23 cellular contexts compared by ENCODE assay signal in the genomic region with DNA sequence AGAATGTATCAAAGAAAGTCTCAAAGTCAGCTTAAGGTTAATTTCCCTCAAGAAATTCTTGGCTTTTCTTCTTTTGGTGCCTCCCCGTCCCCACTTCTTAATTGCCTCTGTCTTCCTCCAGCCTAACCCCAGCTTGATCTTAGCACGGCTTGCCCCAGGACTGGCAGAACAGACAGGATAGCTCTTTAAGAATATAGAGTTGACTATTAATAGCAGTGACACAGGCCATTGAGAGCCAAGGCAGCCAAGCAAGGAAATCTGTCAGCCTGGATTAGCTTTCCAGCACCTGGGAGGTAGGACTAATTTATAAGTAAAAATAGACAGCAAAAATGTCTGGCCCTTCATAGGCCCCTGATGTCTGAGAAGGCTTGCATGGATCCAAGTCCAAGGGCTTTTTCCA.
DNase-seq lines count a peak whose midpoint lies in the region; ATAC-seq, FAIRE-seq and TF ChIP-seq lines count a peak whose summit lies in the region.
"Had no signal": no experiment of that assay in that cellular context is flagged by ENCODE, and none has a peak within 500 bp of the region (broad histone marks: within the 10 kb centered on the region; RNA-seq: fewer than 3 reads in every experiment).

No MANE protein-coding gene starts in this region.

- peak overlapping the region; percentile 53; the same call in 1 of the 2 replicates for H2AFZ ChIP-seq in K562 (ENCODE audit: low read depth, low read length)

- POLR2A ChIA-PET in K562 (lab: Yijun Ruan, JAX) = interaction anchor here (1.3 kb wide), 1 partner anchor 11 kb away, joined by 4 read pairs; no protein-coding TSS in a partner anchor

- no peak overlapping the region for H3K4me3 Mint-ChIP-seq in effector memory CD8-positive, alpha-beta T cell
- H3K4me3 Mint-ChIP-seq: activated naive CD4-positive, alpha-beta T cell treated with anti-CD3 and anti-CD28 coated beads for 36 hours; activated T-cell treated with anti-CD3 and anti-CD28 coated beads, Interleukin-2, amount 50 U/mL, for 4 hours; CD14-positive monocyte had no signal

- peaks cover 5 to 11% of the 10 kb centered on the region in 2 donors for H3K27me3 Mint-ChIP-seq in effector memory CD8-positive, alpha-beta T cell

- TF ChIP-seq POLR2A in K562 (conservative IDR thresholded peaks at IDR 0.05) = no peak

- TF ChIP-seq EP300 in K562 (IDR thresholded peaks at IDR 0.05; ENCODE audit: low read length) = no peak

- H3K36me3 Mint-ChIP-seq in effector memory CD8-positive, alpha-beta T cell (ENCODE audit: insufficient read depth) = no peaks in the 10 kb centered on the region
- H3K36me3 Mint-ChIP-seq: CD14-positive monocyte had no signal

- no peaks in the 10 kb centered on the region for H3K79me2 ChIP-seq in K562 (ENCODE audit: control insufficient read depth, insufficient read depth, low read length)

- peaks cover 20 to 27% of the 10 kb centered on the region in 2 donors for H3K4me1 Mint-ChIP-seq in effector memory CD8-positive, alpha-beta T cell (ENCODE audit: low read depth in 2 of 2)
- H3K4me1 Mint-ChIP-seq: CD14-positive monocyte had no signal

- no peak for TF ChIP-seq RAD21 in K562 (CRISPR knock-in tag; conservative IDR thresholded peaks at IDR 0.05 in 1 of 2, IDR thresholded peaks at IDR 0.05 in 1 of 2)

- ATAC-seq in K562 (no peak), GM21360 (IDR thresholded peaks at IDR 0.05; ENCODE audit: unreplicated experiment) (no peak), HG03457 (IDR thresholded peaks at IDR 0.05; ENCODE audit: unreplicated experiment) (no peak)
- ATAC-seq in effector memory CD8-positive, alpha-beta T cell (replicated peaks) = no peak
- ATAC-seq: activated T-cell treated with anti-CD3 and anti-CD28 coated beads, Interleukin-2, amount 50 U/mL, for 4 hours; PC-3 had no signal

- no peak overlapping the region for H3K27ac Mint-ChIP-seq in effector memory CD8-positive, alpha-beta T cell
- H3K27ac Mint-ChIP-seq: activated naive CD4-positive, alpha-beta T cell treated with anti-CD3 and anti-CD28 coated beads for 36 hours; CD14-positive monocyte had no signal

- BruUV-seq in K562 (replicated peaks; lab: Mats Ljungman, UMichigan) = no TSS peak

- H3K9me1 ChIP-seq in K562 (ENCODE audit: control insufficient read depth, insufficient read depth, low read length) = no peaks in the 10 kb centered on the region

- no peak overlapping the region for H3K27ac ChIP-seq in K562 (ENCODE audit: extremely low read depth, low read depth, low read length)
- H3K27ac ChIP-seq in right atrium auricular region = peak overlapping the region; percentile 22 to 62

- no peaks in the 10 kb centered on the region for H4K20me1 ChIP-seq in K562 (replicated peaks; ENCODE audit: control insufficient read depth, insufficient read depth, low read length)

- H3K27me3 ChIP-seq in K562 (ENCODE audit: control insufficient read depth in 2 of 2, insufficient read depth in 2 of 2, low read length in 2 of 2) = no peaks in the 10 kb centered on the region; a peak in 1 of 5 replicates
- H3K27me3 ChIP-seq in right atrium auricular region = no peaks in the 10 kb centered on the region

- no peak overlapping the region for H3K4me2 ChIP-seq in K562 (ENCODE audit: insufficient read depth, low read length)

- in situ Hi-C loops in G401 (cut with HindIII; ENCODE audit: low sequenced_read_pairs) = no loop called here
- in situ Hi-C loops in K562 (cut with MboI) = no loop called here

- H3K36me3 ChIP-seq in K562 (ENCODE audit: control insufficient read depth, insufficient read depth, low read length) (no peaks in the 10 kb centered on the region), right atrium auricular region (no peaks in the 10 kb centered on the region)

- TF ChIP-seq CTCF in K562 (IDR thresholded peaks at IDR 0.05 in 2 of 3, conservative IDR thresholded peaks at IDR 0.05 in 1 of 3; ENCODE audit: insufficient read depth in 2 of 3, low read depth in 1 of 3, low read length in 3 of 3) (no peak), right atrium auricular region (IDR thresholded peaks at IDR 0.05) (no peak)

- H3K9me3 ChIP-seq in K562 (replicated peaks; ENCODE audit: control insufficient read depth, insufficient read depth, low read depth, low read length) (no peaks in the 10 kb centered on the region), right atrium auricular region (no peaks in the 10 kb centered on the region)

- no peak overlapping the region for H3K9ac ChIP-seq in K562 (ENCODE audit: insufficient read depth in 1 of 2, low read depth in 2 of 2, low read length in 2 of 2)

- CTCF ChIA-PET in K562 (lab: Yijun Ruan, JAX; ENCODE audit: low intra/inter-chr PET ratio) = no interaction called here

- intact Hi-C loops in K562 (cut with micrococcal nuclease) = no loop called here

- H3K9me3 Mint-ChIP-seq in effector memory CD8-positive, alpha-beta T cell = no peaks in the 10 kb centered on the region
- H3K9me3 Mint-ChIP-seq: activated naive CD4-positive, alpha-beta T cell treated with anti-CD3 and anti-CD28 coated beads for 36 hours; activated T-cell treated with anti-CD3 and anti-CD28 coated beads, Interleukin-2, amount 50 U/mL, for 4 hours had no signal

- DNase-seq in G401 (ENCODE audit: low spot score) (peak; percentile 31), K562 (ENCODE audit: extremely low read depth in 1 of 4, low spot score in 3 of 4) (no peak), right atrium auricular region (ENCODE audit: low spot score) (no peak), renal cortical epithelial cell (ENCODE audit: low read depth) (peak; percentile 45)
- DNase-seq in stimulated activated CD4-positive, alpha-beta T cell treated with anti-CD3 and anti-CD28 coated beads, Interleukin-2, amount 100 ng/mL, for 48 hours = no peak
- DNase-seq in effector memory CD8-positive, alpha-beta T cell = no peak
- DNase-seq: ACHN; activated naive CD4-positive, alpha-beta T cell treated with anti-CD3 and anti-CD28 coated beads for 36 hours; activated T-cell treated with anti-CD3 and anti-CD28 coated beads, Interleukin-2, amount 50 U/mL, for 4 hours; amygdala; caudate nucleus; DMS153; foreskin fibroblast; GDM1; hippocampal formation; Karpas-422; NCI-H187; NCI-H2227 treated with DMSO at 0.1 percent for 48 hours; PC-3; SHP77 treated with DMSO at 0.1 percent for 48 hours had no signal

- H3K4me1 ChIP-seq in K562 (replicated peaks in 1 of 2; ENCODE audit: control insufficient read depth in 2 of 2, insufficient read depth in 2 of 2, low read length in 2 of 2) = peaks cover 0 to 5% of the 10 kb centered on the region in 2 experiments; a peak in 3 of 5 replicates
- H3K4me1 ChIP-seq in right atrium auricular region = peaks cover 0 to 12% of the 10 kb centered on the region in 2 donors

- WGBS in K562 (ENCODE audit: insufficient coverage, low coverage, missing lambda C conversion rate) = 63% methylated on average over 2 of the region's 2 CpGs

- H3K4me3 ChIP-seq in K562 (no peak overlapping the region), right atrium auricular region (no peak overlapping the region)

- no peak for FAIRE-seq in K562 (lab: Jason Lieb, UNC)

TF ChIP-seq in K562, 482 proteins besides CTCF, POLR2A, EP300 and RAD21:
- TF ChIP-seq NFYB (IDR thresholded peaks at IDR 0.05; ENCODE audit: extremely low read depth, insufficient read length) (no peak), ZNF695 (CRISPR knock-in tag; IDR thresholded peaks at IDR 0.05) (no peak), BRF1 (IDR thresholded peaks at IDR 0.05; ENCODE audit: borderline replicate concordance, extremely low read depth, insufficient read length) (no peak), POU5F1 (IDR thresholded peaks at IDR 0.05; ENCODE audit: borderline replicate concordance, low read depth, low read length, partially characterized antibody) (no peak), ZNF780A (CRISPR knock-in tag; IDR thresholded peaks at IDR 0.05) (no peak), SIRT6 (IDR thresholded peaks at IDR 0.05; ENCODE audit: low read depth, low read length) (no peak)

Comparison
In these comparisons a context has a peak if more than half of its experiments do, and no peak if none do; other contexts are left out.
1. DNase-seq: peak in G401 (single experiment) and renal cortical epithelial cell (single experiment); none in K562 (0 of 4), right atrium auricular region (single experiment), stimulated activated CD4-positive, alpha-beta T cell treated with anti-CD3 and anti-CD28 coated beads, Interleukin-2, amount 100 ng/mL, for 48 hours (0 of 2) and effector memory CD8-positive, alpha-beta T cell (0 of 3).